ENCODE assay signal across 2 cellular contexts in the genomic region with DNA sequence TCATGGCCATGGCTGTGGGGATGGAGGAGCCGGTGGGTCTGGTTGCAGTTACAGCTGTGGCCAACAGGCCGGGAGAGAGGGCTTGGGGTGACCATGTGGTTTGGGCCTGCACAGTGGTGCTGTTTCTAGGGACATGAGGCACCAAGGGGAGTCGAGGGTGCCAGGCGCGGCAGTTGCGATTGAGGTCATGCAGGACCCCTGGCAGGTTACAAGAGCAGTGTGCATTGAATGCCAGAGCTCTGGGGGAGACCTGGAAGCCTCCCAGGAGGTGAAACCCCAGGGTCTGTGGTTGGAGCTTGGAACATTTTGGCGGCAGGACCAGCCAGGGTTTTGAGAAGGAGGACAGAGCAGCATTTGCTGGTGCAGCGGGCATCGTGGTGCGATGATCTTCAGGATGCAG.
TF ChIP-seq lines count a peak whose summit lies in the region.

No MANE protein-coding gene starts in this region.

TF ChIP-seq in HepG2, 621 proteins besides CTCF, POLR2A, EP300 and RAD21 (continued from another document):
- no peak for TF ChIP-seq ZNF546 (CRISPR knock-in tag; conservative IDR thresholded peaks at IDR 0.05)
- no peak for TF ChIP-seq ATRX (CRISPR knock-in tag; IDR thresholded peaks at IDR 0.05; ENCODE audit: borderline replicate concordance)
- TF ChIP-seq ELF4 (CRISPR knock-in tag; IDR thresholded peaks at IDR 0.05; ENCODE audit: borderline replicate concordance), result no peak
- TF ChIP-seq ATF2 (CRISPR knock-in tag; IDR thresholded peaks at IDR 0.05), result no peak
- no peak for TF ChIP-seq EEA1 (CRISPR knock-in tag; IDR thresholded peaks at IDR 0.05; ENCODE audit: borderline replicate concordance)
- TF ChIP-seq ZNF761 (CRISPR knock-in tag; conservative IDR thresholded peaks at IDR 0.05), result no peak
- no peak for TF ChIP-seq NAIF1 (CRISPR knock-in tag; IDR thresholded peaks at IDR 0.05; ENCODE audit: borderline replicate concordance)
- TF ChIP-seq ZNF552 (CRISPR knock-in tag; IDR thresholded peaks at IDR 0.05; ENCODE audit: borderline replicate concordance), result no peak
- TF ChIP-seq ZNF569 (CRISPR knock-in tag; IDR thresholded peaks at IDR 0.05; ENCODE audit: borderline replicate concordance), result no peak

TF ChIP-seq in liver, 16 proteins besides CTCF, POLR2A, EP300 and RAD21:
- TF ChIP-seq, protein P1, sequence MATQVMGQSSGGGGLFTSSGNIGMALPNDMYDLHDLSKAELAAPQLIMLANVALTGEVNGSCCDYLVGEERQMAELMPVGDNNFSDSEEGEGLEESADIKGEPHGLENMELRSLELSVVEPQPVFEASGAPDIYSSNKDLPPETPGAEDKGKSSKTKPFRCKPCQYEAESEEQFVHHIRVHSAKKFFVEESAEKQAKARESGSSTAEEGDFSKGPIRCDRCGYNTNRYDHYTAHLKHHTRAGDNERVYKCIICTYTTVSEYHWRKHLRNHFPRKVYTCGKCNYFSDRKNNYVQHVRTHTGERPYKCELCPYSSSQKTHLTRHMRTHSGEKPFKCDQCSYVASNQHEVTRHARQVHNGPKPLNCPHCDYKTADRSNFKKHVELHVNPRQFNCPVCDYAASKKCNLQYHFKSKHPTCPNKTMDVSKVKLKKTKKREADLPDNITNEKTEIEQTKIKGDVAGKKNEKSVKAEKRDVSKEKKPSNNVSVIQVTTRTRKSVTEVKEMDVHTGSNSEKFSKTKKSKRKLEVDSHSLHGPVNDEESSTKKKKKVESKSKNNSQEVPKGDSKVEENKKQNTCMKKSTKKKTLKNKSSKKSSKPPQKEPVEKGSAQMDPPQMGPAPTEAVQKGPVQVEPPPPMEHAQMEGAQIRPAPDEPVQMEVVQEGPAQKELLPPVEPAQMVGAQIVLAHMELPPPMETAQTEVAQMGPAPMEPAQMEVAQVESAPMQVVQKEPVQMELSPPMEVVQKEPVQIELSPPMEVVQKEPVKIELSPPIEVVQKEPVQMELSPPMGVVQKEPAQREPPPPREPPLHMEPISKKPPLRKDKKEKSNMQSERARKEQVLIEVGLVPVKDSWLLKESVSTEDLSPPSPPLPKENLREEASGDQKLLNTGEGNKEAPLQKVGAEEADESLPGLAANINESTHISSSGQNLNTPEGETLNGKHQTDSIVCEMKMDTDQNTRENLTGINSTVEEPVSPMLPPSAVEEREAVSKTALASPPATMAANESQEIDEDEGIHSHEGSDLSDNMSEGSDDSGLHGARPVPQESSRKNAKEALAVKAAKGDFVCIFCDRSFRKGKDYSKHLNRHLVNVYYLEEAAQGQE (IDR thresholded peaks at IDR 0.05), result no peak
- no peak for TF ChIP-seq ZBTB33 (IDR thresholded peaks at IDR 0.05)
- no peak for TF ChIP-seq RXRA (IDR thresholded peaks at IDR 0.05)
- TF ChIP-seq, protein P2, sequence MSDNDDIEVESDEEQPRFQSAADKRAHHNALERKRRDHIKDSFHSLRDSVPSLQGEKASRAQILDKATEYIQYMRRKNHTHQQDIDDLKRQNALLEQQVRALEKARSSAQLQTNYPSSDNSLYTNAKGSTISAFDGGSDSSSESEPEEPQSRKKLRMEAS (IDR thresholded peaks at IDR 0.05), result no peak
- no peak for TF ChIP-seq TAF1 (conservative IDR thresholded peaks at IDR 0.05)
- no peak for TF ChIP-seq YY1 (IDR thresholded peaks at IDR 0.05)
- no peak for TF ChIP-seq JUND (IDR thresholded peaks at IDR 0.05)
- no peak for TF ChIP-seq HNF4A (conservative IDR thresholded peaks at IDR 0.05)
- TF ChIP-seq FOXA2 (IDR thresholded peaks at IDR 0.05), result no peak
- TF ChIP-seq, protein P3, sequence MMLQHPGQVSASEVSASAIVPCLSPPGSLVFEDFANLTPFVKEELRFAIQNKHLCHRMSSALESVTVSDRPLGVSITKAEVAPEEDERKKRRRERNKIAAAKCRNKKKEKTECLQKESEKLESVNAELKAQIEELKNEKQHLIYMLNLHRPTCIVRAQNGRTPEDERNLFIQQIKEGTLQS (IDR thresholded peaks at IDR 0.05), result no peak
- TF ChIP-seq EGR1 (IDR thresholded peaks at IDR 0.05; ENCODE audit: low read depth in 2 of 2), result no peak
- no peak for TF ChIP-seq HNF4G (IDR thresholded peaks at IDR 0.05)
- no peak for TF ChIP-seq NR2F2 (IDR thresholded peaks at IDR 0.05)
- TF ChIP-seq GABPA (IDR thresholded peaks at IDR 0.05 in 1 of 2, conservative IDR thresholded peaks at IDR 0.05 in 1 of 2), result no peak
